19 cellular contexts compared by ENCODE assay signal in the genomic region with DNA sequence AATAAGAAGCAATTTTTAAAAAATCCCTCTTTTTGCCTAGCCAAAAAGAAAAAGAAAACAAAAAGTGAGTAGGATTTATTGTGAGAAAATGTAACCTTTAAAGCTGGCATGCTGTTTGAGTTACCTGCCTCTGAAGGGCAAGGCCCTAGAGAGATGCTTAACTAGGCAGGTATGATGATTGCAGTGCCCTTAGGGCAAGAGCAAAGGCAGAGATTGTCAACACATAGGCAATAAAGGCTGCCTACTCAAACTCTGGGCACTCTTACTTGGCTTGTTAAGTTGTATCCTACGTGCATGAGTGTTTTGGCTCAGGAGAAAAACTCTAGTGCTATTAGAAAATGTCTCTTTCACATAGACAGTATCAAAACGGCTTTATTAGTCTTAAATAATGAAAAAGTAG.
DNase-seq lines count a peak whose midpoint lies in the region; ATAC-seq, FAIRE-seq and TF ChIP-seq lines count a peak whose summit lies in the region.
"Had no signal": no experiment of that assay in that cellular context is flagged by ENCODE, and none has a peak within 500 bp of the region (broad histone marks: within the 10 kb centered on the region; RNA-seq: fewer than 3 reads in every experiment).

No MANE protein-coding gene starts in this region.

- FAIRE-seq in A549 (lab: Jason Lieb, UNC) (peak; percentile 85), bronchial epithelial cell (lab: Jason Lieb, UNC) (no peak), pancreas (lab: Jason Lieb, UNC) (peak; percentile 39)

- H3K27me3 Mint-ChIP-seq in naive thymus-derived CD4-positive, alpha-beta T cell, result no peaks in the 10 kb centered on the region

- intact Hi-C loops in pancreas (cut with DNase I), result no loop called here
- intact Hi-C loops in naive thymus-derived CD4-positive, alpha-beta T cell (cut with micrococcal nuclease), result no loop called here

- H3K27me3 ChIP-seq in bronchial epithelial cell (ENCODE audit: control insufficient read depth, insufficient read depth, low read length) (no peaks in the 10 kb centered on the region), pancreas (no peaks in the 10 kb centered on the region)
- H3K27me3 ChIP-seq in naive thymus-derived CD4-positive, alpha-beta T cell (ENCODE audit: control insufficient read depth in 2 of 2, insufficient read depth in 2 of 2, low read length in 2 of 2), result no peaks in the 10 kb centered on the region

- no peaks in the 10 kb centered on the region for H3K4me1 ChIP-seq in A549
- H3K4me1 ChIP-seq in pancreas, result no peaks in the 10 kb centered on the region
- H3K4me1 ChIP-seq in naive thymus-derived CD4-positive, alpha-beta T cell (ENCODE audit: control insufficient read depth in 2 of 2, insufficient read depth in 2 of 2, low read length in 2 of 2), result no peaks in the 10 kb centered on the region

- H3K9me3 ChIP-seq in A549 (no peaks in the 10 kb centered on the region), pancreas (no peaks in the 10 kb centered on the region)
- no peaks in the 10 kb centered on the region for H3K9me3 ChIP-seq in naive thymus-derived CD4-positive, alpha-beta T cell (ENCODE audit: control insufficient read depth in 2 of 3, low read length in 3 of 3)

- peaks cover 0 to 1% (median 0%) of the 10 kb centered on the region in 11 donors for H3K9me3 Mint-ChIP-seq in naive thymus-derived CD4-positive, alpha-beta T cell
- H3K9me3 Mint-ChIP-seq: HFFc6 had no signal

- no peak for TF ChIP-seq EP300 in A549 (IDR thresholded peaks at IDR 0.05)

- no peak overlapping the region for H3K27ac ChIP-seq in A549
- H3K27ac ChIP-seq in pancreas, result no peak overlapping the region
- no peak overlapping the region for H3K27ac ChIP-seq in naive thymus-derived CD4-positive, alpha-beta T cell (ENCODE audit: low read depth, low read length)
- H3K27ac ChIP-seq: C4-2B, KMS-11 had no signal

- H3K4me3 Mint-ChIP-seq in naive thymus-derived CD4-positive, alpha-beta T cell, result no peak overlapping the region
- H3K4me3 Mint-ChIP-seq: HFFc6 had no signal

- H3K4me2 ChIP-seq in A549, result no peak overlapping the region
- H3K4me2 ChIP-seq: KMS-11 had no signal

- H3K4me1 Mint-ChIP-seq in naive thymus-derived CD4-positive, alpha-beta T cell, result no peaks in the 10 kb centered on the region

- POLR2A ChIA-PET in A549 (lab: Yijun Ruan, JAX), result no interaction called here
- POLR2A ChIA-PET in naive thymus-derived CD4-positive, alpha-beta T cell (lab: Charles Lee), result no interaction called here

- TF ChIP-seq POLR2A in A549 (IDR thresholded peaks at IDR 0.05; ENCODE audit: low read length), result no peak
- no peak for TF ChIP-seq POLR2A in GM18505 (IDR thresholded peaks at IDR 0.05; ENCODE audit: borderline replicate concordance, extremely low read depth, insufficient read depth, insufficient read length)

- H3K4me3 ChIP-seq in A549, result no peak overlapping the region
- H3K4me3 ChIP-seq in bronchial epithelial cell (ENCODE audit: low read depth, low read length), result no peak overlapping the region
- H3K4me3 ChIP-seq in pancreas, result no peak overlapping the region
- H3K4me3 ChIP-seq in naive thymus-derived CD4-positive, alpha-beta T cell (ENCODE audit: low read length), result no peak overlapping the region

- H3K36me3 ChIP-seq in bronchial epithelial cell (ENCODE audit: control insufficient read depth, insufficient read depth, low read length), result no peaks in the 10 kb centered on the region
- no peaks in the 10 kb centered on the region for H3K36me3 ChIP-seq in pancreas
- H3K36me3 ChIP-seq in naive thymus-derived CD4-positive, alpha-beta T cell (ENCODE audit: control insufficient read depth in 2 of 3, insufficient read depth in 3 of 3, low read length in 3 of 3), result no peaks in the 10 kb centered on the region

- TF ChIP-seq RAD21 in A549 (conservative IDR thresholded peaks at IDR 0.05 in 1 of 2, IDR thresholded peaks at IDR 0.05 in 1 of 2), result no peak

- CTCF ChIA-PET in A549 (lab: Yijun Ruan, JAX), result no interaction called here
- CTCF ChIA-PET in naive thymus-derived CD4-positive, alpha-beta T cell (lab: Charles Lee), result no interaction called here

- DNase-seq in A549 (ENCODE audit: low read depth in 1 of 2, low spot score in 1 of 2) (no peak), NCI-H1417 (lab: John Stamatoyannopoulos, UW) (peak in 2 of 3 experiments; percentile 3 to 73), bronchial epithelial cell (ENCODE audit: low read depth) (peak; percentile 3), pancreas (no peak)
- DNase-seq in stimulated activated CD4-positive, alpha-beta T cell treated with anti-CD3 and anti-CD28 coated beads, Interleukin-2, amount 100 ng/mL, for 24 hours, result no peak
- DNase-seq in naive thymus-derived CD4-positive, alpha-beta T cell, result no peak
- DNase-seq: AML-193, GDM1, H7, HFFc6, NCI-H1048, NCI-H187, NCI-H446, NCI-H526 treated with DMSO at 0.1 percent for 48 hours, Right ventricle myocardium superior, SW 1271 had no signal

- H3K27ac Mint-ChIP-seq in naive thymus-derived CD4-positive, alpha-beta T cell, result no peak overlapping the region
- H3K27ac Mint-ChIP-seq: HFFc6 had no signal

- no peak for ATAC-seq in A549
- ATAC-seq in pancreas, result no peak
- no peak for ATAC-seq in naive thymus-derived CD4-positive, alpha-beta T cell
- ATAC-seq in GM18505 (IDR thresholded peaks at IDR 0.05; ENCODE audit: unreplicated experiment), result no peak

- WGBS in A549 (ENCODE audit: missing lambda C conversion rate), result 53% methylated on average over 2 of the region's 2 CpGs
- WGBS in pancreas, 2 donors, result 58 to 81% methylated on average over 2 of the region's 2 CpGs

- peaks cover 0 to 5% (median 0%) of the 10 kb centered on the region in 5 donors for H3K36me3 Mint-ChIP-seq in naive thymus-derived CD4-positive, alpha-beta T cell

- TF ChIP-seq CTCF in A549 (IDR thresholded peaks at IDR 0.05) (no peak), bronchial epithelial cell (IDR thresholded peaks at IDR 0.05; ENCODE audit: insufficient read depth, low read length, severe bottlenecking) (no peak), pancreas (IDR thresholded peaks at IDR 0.05) (no peak)

TF ChIP-seq in A549, 52 proteins besides CTCF, POLR2A, EP300 and RAD21:
- TF ChIP-seq, protein P1, sequence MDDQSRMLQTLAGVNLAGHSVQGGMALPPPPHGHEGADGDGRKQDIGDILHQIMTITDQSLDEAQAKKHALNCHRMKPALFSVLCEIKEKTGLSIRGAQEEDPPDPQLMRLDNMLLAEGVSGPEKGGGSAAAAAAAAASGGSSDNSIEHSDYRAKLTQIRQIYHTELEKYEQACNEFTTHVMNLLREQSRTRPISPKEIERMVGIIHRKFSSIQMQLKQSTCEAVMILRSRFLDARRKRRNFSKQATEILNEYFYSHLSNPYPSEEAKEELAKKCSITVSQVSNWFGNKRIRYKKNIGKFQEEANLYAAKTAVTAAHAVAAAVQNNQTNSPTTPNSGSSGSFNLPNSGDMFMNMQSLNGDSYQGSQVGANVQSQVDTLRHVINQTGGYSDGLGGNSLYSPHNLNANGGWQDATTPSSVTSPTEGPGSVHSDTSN (IDR thresholded peaks at IDR 0.05), result no peak
- TF ChIP-seq MAFK (IDR thresholded peaks at IDR 0.05; ENCODE audit: partially characterized antibody), result no peak
- TF ChIP-seq, protein P2, sequence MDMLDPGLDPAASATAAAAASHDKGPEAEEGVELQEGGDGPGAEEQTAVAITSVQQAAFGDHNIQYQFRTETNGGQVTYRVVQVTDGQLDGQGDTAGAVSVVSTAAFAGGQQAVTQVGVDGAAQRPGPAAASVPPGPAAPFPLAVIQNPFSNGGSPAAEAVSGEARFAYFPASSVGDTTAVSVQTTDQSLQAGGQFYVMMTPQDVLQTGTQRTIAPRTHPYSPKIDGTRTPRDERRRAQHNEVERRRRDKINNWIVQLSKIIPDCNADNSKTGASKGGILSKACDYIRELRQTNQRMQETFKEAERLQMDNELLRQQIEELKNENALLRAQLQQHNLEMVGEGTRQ (IDR thresholded peaks at IDR 0.05), result no peak
- no peak for TF ChIP-seq FOSB (CRISPR knock-in tag; IDR thresholded peaks at IDR 0.05)
- TF ChIP-seq NR3C1 (IDR thresholded peaks at IDR 0.05), result no peak

Comparison
In these comparisons a context has a peak if more than half of its experiments do, and no peak if none do; other contexts are left out.
1. DNase-seq: peak in NCI-H1417 (2 of 3) and bronchial epithelial cell (single experiment); none in A549 (0 of 2), pancreas (0 of 6), stimulated activated CD4-positive, alpha-beta T cell treated with anti-CD3 and anti-CD28 coated beads, Interleukin-2, amount 100 ng/mL, for 24 hours (0 of 2) and naive thymus-derived CD4-positive, alpha-beta T cell (0 of 9).